In the genomic region with DNA sequence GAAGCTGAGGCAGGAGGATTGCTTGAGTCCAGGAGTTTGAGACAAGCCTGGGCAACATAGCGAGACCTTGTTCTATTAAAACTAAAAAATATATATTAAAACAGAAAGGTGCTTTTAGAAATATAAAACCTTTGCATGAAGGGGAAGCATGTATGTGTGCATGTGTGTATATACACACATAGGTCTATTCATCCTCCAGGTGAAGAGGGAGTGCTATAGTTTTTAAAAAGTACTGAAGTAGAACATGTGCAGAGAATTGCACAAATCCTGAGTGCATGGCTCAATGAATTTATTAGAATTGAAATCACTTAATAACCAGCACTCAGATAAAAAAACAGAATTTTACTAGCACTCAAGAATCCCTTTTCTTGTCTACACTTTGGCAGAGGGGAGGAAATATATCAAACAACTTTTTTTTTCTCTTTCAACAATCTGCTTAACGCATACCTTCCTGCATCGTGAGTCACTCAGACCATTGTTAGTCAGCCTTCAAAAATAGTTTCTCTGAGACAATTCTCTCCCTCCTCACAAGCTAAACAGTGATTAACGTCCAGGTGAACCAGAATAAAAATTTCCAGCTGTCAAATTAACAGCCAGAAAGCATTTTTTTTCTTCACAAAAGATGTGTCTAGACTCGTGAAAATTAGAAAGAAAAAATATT, we compare ENCODE assay signal across 13 cellular contexts. TPM values are rescaled to one million over a fixed set of nuclear protein-coding genes. Genes with fewer than 3 reads are reported as not detected.
DNase-seq lines count a peak whose midpoint lies in the region; ATAC-seq and TF ChIP-seq lines count a peak whose summit lies in the region.
"Had no signal": no experiment of that assay in that cellular context is flagged by ENCODE, and none has a peak within 500 bp of the region (broad histone marks: within the 10 kb centered on the region; RNA-seq: fewer than 3 reads in every experiment).

No MANE protein-coding gene starts in this region.

- H3K4me3 Mint-ChIP-seq in activated naive CD4-positive, alpha-beta T cell treated with anti-CD3 and anti-CD28 coated beads for 36 hours = no peak overlapping the region

- no peaks in the 10 kb centered on the region for H3F3A ChIP-seq in smooth muscle cell (ENCODE audit: low read depth)

- no peaks in the 10 kb centered on the region for H4K20me1 ChIP-seq in smooth muscle cell (ENCODE audit: low read depth)
- H4K20me1 ChIP-seq: BLaER1 had no signal

- H3K27me3 ChIP-seq in smooth muscle cell (ENCODE audit: low read depth) = no peaks in the 10 kb centered on the region
- H3K27me3 ChIP-seq: BLaER1 had no signal

- DNase-seq in activated naive CD4-positive, alpha-beta T cell treated with anti-CD3 and anti-CD28 coated beads for 36 hours = no peak
- no peak for DNase-seq in activated naive CD4-positive, alpha-beta T cell treated with Interleukin-2 at 50 U/mL for 16 hours
- DNase-seq in NCI-H69 (lab: John Stamatoyannopoulos, UW) = peak; percentile 30
- peak; percentile 6 for DNase-seq in epithelial cell of proximal tubule (ENCODE audit: low read depth)
- DNase-seq in smooth muscle cell (lab: John Stamatoyannopoulos, UW; ENCODE audit: unreplicated experiment) = no peak
- DNase-seq in MV-4-11 (lab: John Stamatoyannopoulos, UW) = no peak
- no peak for DNase-seq in foreskin melanocyte
- DNase-seq: activated effector memory CD4-positive, alpha-beta T cell treated with Interleukin-2 at 50 U/mL for 16 hours; NCI-H1436 treated with DMSO at 0.1 percent for 48 hours; WERI-Rb-1 had no signal

- no peaks in the 10 kb centered on the region for H3K9me3 ChIP-seq in smooth muscle cell (replicated peaks; ENCODE audit: low read depth)

- no peak overlapping the region for H2AFZ ChIP-seq in smooth muscle cell (ENCODE audit: low read depth)

- peak overlapping the region; percentile 13 for H3K9ac ChIP-seq in smooth muscle cell (ENCODE audit: low read depth)
- H3K9ac ChIP-seq: BLaER1 had no signal

- no peaks in the 10 kb centered on the region for H3K36me3 Mint-ChIP-seq in activated naive CD4-positive, alpha-beta T cell treated with anti-CD3 and anti-CD28 coated beads for 36 hours (ENCODE audit: low read depth)

- no peaks in the 10 kb centered on the region for H3K9me3 Mint-ChIP-seq in activated naive CD4-positive, alpha-beta T cell treated with anti-CD3 and anti-CD28 coated beads for 36 hours

- WGBS in smooth muscle cell (ENCODE audit: low lambda C conversion rate) = 41% methylated on average over 5 of the region's 5 CpGs

- H3K36me3 ChIP-seq in smooth muscle cell (ENCODE audit: low read depth) = no peaks in the 10 kb centered on the region
- H3K36me3 ChIP-seq: BLaER1, WERI-Rb-1 had no signal

- peak overlapping the region; percentile 25 for H3K27ac Mint-ChIP-seq in activated naive CD4-positive, alpha-beta T cell treated with anti-CD3 and anti-CD28 coated beads for 36 hours

- peak overlapping the region; percentile 61 for H3K27ac ChIP-seq in smooth muscle cell (ENCODE audit: low read depth)
- H3K27ac ChIP-seq: BLaER1, HL-60, WERI-Rb-1 had no signal

- H3K4me3 ChIP-seq in epithelial cell of proximal tubule (ENCODE audit: low read depth, low read length) = no peak overlapping the region
- no peak overlapping the region for H3K4me3 ChIP-seq in smooth muscle cell
- H3K4me3 ChIP-seq: BLaER1 had no signal

- H3K79me2 ChIP-seq in smooth muscle cell (ENCODE audit: low read depth) = no peaks in the 10 kb centered on the region

- peaks cover 5% of the 10 kb centered on the region for H3K27me3 Mint-ChIP-seq in activated naive CD4-positive, alpha-beta T cell treated with anti-CD3 and anti-CD28 coated beads for 36 hours (ENCODE audit: low read depth)

- CTCF ChIA-PET in activated naive CD4-positive, alpha-beta T cell treated with anti-CD3 and anti-CD28 coated beads for 36 hours (lab: Charles Lee) = interaction anchor here (0.7 kb wide), 1 partner anchor 11 kb away, joined by 3 read pairs; no protein-coding TSS in a partner anchor

- peaks cover 8% of the 10 kb centered on the region for H3K4me1 Mint-ChIP-seq in activated naive CD4-positive, alpha-beta T cell treated with anti-CD3 and anti-CD28 coated beads for 36 hours (ENCODE audit: low read depth)

- no peak for TF ChIP-seq CTCF in epithelial cell of proximal tubule (conservative IDR thresholded peaks at IDR 0.05; ENCODE audit: low read depth, low read length)
- no peak for TF ChIP-seq CTCF in smooth muscle cell (IDR thresholded peaks at IDR 0.05; ENCODE audit: borderline replicate concordance, insufficient read depth, poor library complexity, severe bottlenecking)

- no peak overlapping the region for H3K4me2 ChIP-seq in smooth muscle cell
- H3K4me2 ChIP-seq: BLaER1 had no signal

- no peak for ATAC-seq in HG02588 (IDR thresholded peaks at IDR 0.05; ENCODE audit: unreplicated experiment)

- no peaks in the 10 kb centered on the region for H3K4me1 ChIP-seq in smooth muscle cell (ENCODE audit: low read depth)
- H3K4me1 ChIP-seq: BLaER1 had no signal

- intact Hi-C loops in activated naive CD4-positive, alpha-beta T cell treated with anti-CD3 and anti-CD28 coated beads for 36 hours (cut with micrococcal nuclease) = loop anchor here (1.0 kb wide), 1 partner anchor 18 kb away; the partner anchor contains the start of gene NEDD1

RNA-seq across cellular contexts. Expression of gene NEDD1, which starts 17.7 kb away (rescaled TPM):
- total RNA-seq in activated naive CD4-positive, alpha-beta T cell treated with anti-CD3 and anti-CD28 coated beads for 36 hours = 10 to 100 TPM; 61.8 to 63.8 TPM
- 30.6 and 37.2 TPM in 2 replicates for total RNA-seq in epithelial cell of proximal tubule
- total RNA-seq in smooth muscle cell = 54.0 and 60.7 TPM in 2 replicates
- polyA plus RNA-seq in smooth muscle cell = 20.6 and 22.1 TPM in 2 replicates

Comparison
In these comparisons a context has a peak if more than half of its experiments do, and no peak if none do; other contexts are left out.
1. DNase-seq: peak in NCI-H69 (single experiment) and epithelial cell of proximal tubule (single experiment); none in activated naive CD4-positive, alpha-beta T cell treated with anti-CD3 and anti-CD28 coated beads for 36 hours (single experiment), activated naive CD4-positive, alpha-beta T cell treated with Interleukin-2 at 50 U/mL for 16 hours (single experiment), smooth muscle cell (single experiment), MV-4-11 (single experiment) and foreskin melanocyte (single experiment).